ENCODE assay signal across 8 cellular contexts in genomic region chr6:169752074-169752623, GRCh38. TPM values are rescaled to one million over a fixed set of nuclear protein-coding genes. Genes with fewer than 3 reads are reported as not detected.
DNase-seq lines count a peak whose midpoint lies in the region; ATAC-seq, FAIRE-seq and TF ChIP-seq lines count a peak whose summit lies in the region.

No MANE protein-coding gene starts in this region.

- TF ChIP-seq CTCF in pancreas (IDR thresholded peaks at IDR 0.05) = no peak
- TF ChIP-seq CTCF in GM13977 (IDR thresholded peaks at IDR 0.05; ENCODE audit: extremely low read depth, insufficient read depth, missing control alignments) = no peak

- no peaks in the 10 kb centered on the region for H3K9me3 ChIP-seq in SJCRH30 (replicated peaks)
- no peaks in the 10 kb centered on the region for H3K9me3 ChIP-seq in esophagus (ENCODE audit: control insufficient read depth in 2 of 2, insufficient read depth in 1 of 2, low read depth in 1 of 2, low read length in 1 of 2)
- no peaks in the 10 kb centered on the region for H3K9me3 ChIP-seq in pancreas

- no peaks in the 10 kb centered on the region for H3K27me3 ChIP-seq in SJCRH30
- no peaks in the 10 kb centered on the region for H3K27me3 ChIP-seq in esophagus (ENCODE audit: control insufficient read depth in 1 of 2, insufficient read depth in 2 of 2, low read length in 2 of 2)
- H3K27me3 ChIP-seq in pancreas = no peaks in the 10 kb centered on the region

- H3K27me3 Mint-ChIP-seq in activated T-cell treated with anti-CD3 and anti-CD28 coated beads, Interleukin-2, amount 50 U/mL, for 4 hours (ENCODE audit: low read depth) = no peaks in the 10 kb centered on the region

- H3K4me3 ChIP-seq in SJCRH30 (peak overlapping the region; percentile 94), esophagus (ENCODE audit: low read depth in 1 of 2, low read length in 2 of 2) (peak overlapping the region; percentile 94 to 96), pancreas (peak overlapping the region; percentile 21 to 93 (median 80))

- H3K36me3 Mint-ChIP-seq in activated T-cell treated with anti-CD3 and anti-CD28 coated beads, Interleukin-2, amount 50 U/mL, for 4 hours (ENCODE audit: insufficient read depth) = peaks cover 9% of the 10 kb centered on the region

- H3K4me3 Mint-ChIP-seq in activated T-cell treated with anti-CD3 and anti-CD28 coated beads, Interleukin-2, amount 50 U/mL, for 4 hours = peak overlapping the region; percentile 100

- H3K4me1 Mint-ChIP-seq in activated T-cell treated with anti-CD3 and anti-CD28 coated beads, Interleukin-2, amount 50 U/mL, for 4 hours (ENCODE audit: low read depth) = peaks cover 30% of the 10 kb centered on the region

- no peak for DNase-seq in activated T-cell treated with anti-CD3 and anti-CD28 coated beads, Interleukin-2, amount 50 U/mL, for 4 hours
- no peak for DNase-seq in activated T-cell treated with anti-CD3 and anti-CD28 coated beads for 4 hours
- peak in 1 of 2 experiments; percentile 54 for DNase-seq in SJCRH30
- no peak for DNase-seq in pancreas
- no peak for DNase-seq in NK-92 (lab: John Stamatoyannopoulos, UW; ENCODE audit: unreplicated experiment)
- no peak for DNase-seq in GM13977 (ENCODE audit: low spot score)

- H3K36me3 ChIP-seq in SJCRH30 (no peaks in the 10 kb centered on the region), esophagus (ENCODE audit: control insufficient read depth in 2 of 2, insufficient read depth in 2 of 2, low read length in 1 of 2) (peaks cover 0 to 2% of the 10 kb centered on the region in 2 donors), pancreas (no peaks in the 10 kb centered on the region)

- H3K27ac ChIP-seq in SJCRH30 = peak overlapping the region; percentile 92
- peak overlapping the region; percentile 96 for H3K27ac ChIP-seq in esophagus (ENCODE audit: low read depth in 2 of 2, low read length in 1 of 2)
- peak overlapping the region; percentile 86 to 97 (median 94) for H3K27ac ChIP-seq in pancreas

- H3K4me1 ChIP-seq in SJCRH30 (no peaks in the 10 kb centered on the region), esophagus (ENCODE audit: control insufficient read depth in 2 of 2, insufficient read depth in 2 of 2, low read length in 1 of 2) (no peaks in the 10 kb centered on the region), pancreas (peaks cover 0 to 15% (median 14%) of the 10 kb centered on the region in 3 donors)

- H3K9me3 Mint-ChIP-seq in activated T-cell treated with anti-CD3 and anti-CD28 coated beads, Interleukin-2, amount 50 U/mL, for 4 hours = peaks cover 6% of the 10 kb centered on the region

- whole genome bisulfite sequencing in esophagus, 2 donors = 7 to 8% methylated on average over 19 of the region's 19 CpGs
- 2 to 5% methylated on average over 19 of the region's 19 CpGs for WGBS in pancreas, 2 donors

- intact Hi-C loops in pancreas (cut with DNase I) = no loop called here

- FAIRE-seq in pancreas (lab: Jason Lieb, UNC) = no peak

- in situ Hi-C loops in GM13977 (cut with MboI; ENCODE audit: low pct_unique_long_range_greater_than_20kb, low sequenced_read_pairs, unreplicated experiment) = no loop called here

- peak; percentile 35 to 53 for ATAC-seq in activated T-cell treated with anti-CD3 and anti-CD28 coated beads, Interleukin-2, amount 50 U/mL, for 4 hours
- ATAC-seq in pancreas (no peak), HG02588 (IDR thresholded peaks at IDR 0.05; ENCODE audit: unreplicated experiment) (no peak)

RNA-seq across cellular contexts. Expression of gene ERMARD, which starts 0.7 kb away (rescaled TPM):
- total RNA-seq in activated T-cell treated with anti-CD3 and anti-CD28 coated beads, Interleukin-2, amount 50 U/mL, for 4 hours = 10 to 100 TPM; 19.2 to 26.0 (median 22.4) TPM
- 12.3 and 24.6 TPM in 2 replicates for total RNA-seq in SJCRH30 (2014; rRNA removed; shearing (Covaris generic))
- 10 to 100 TPM; 18.4 to 49.9 TPM for polyA plus RNA-seq in esophagus
- 10 to 100 TPM in 5 of 6 donors, 1 to 10 TPM in 1; 9.1 to 16.7 (median 13.7) TPM for total RNA-seq in pancreas
- polyA plus RNA-seq in pancreas = 10 to 100 TPM; 50.7 to 62.4 TPM

RNA-seq across cellular contexts. Expression of gene DYNLT2, which starts 0.8 kb away (rescaled TPM):
- total RNA-seq in activated T-cell treated with anti-CD3 and anti-CD28 coated beads, Interleukin-2, amount 50 U/mL, for 4 hours = 1 to 10 TPM in 2 of 3 donors, under 1 TPM in 1; 0.95 to 1.7 (median 1.6) TPM
- 1.9 and 4.3 TPM in 2 replicates for total RNA-seq in SJCRH30 (2014; rRNA removed; shearing (Covaris generic))
- polyA plus RNA-seq in esophagus (1 to 10 TPM; 1.3 to 2.7 TPM), pancreas (1 to 10 TPM; 1.4 to 2.9 TPM)
- total RNA-seq in pancreas = 1 to 10 TPM in 2 of 6 donors, under 1 TPM in 4; 0.20 to 1.2 (median 0.89) TPM

RNA-seq across cellular contexts. Expression of gene PHF10, which starts 27.8 kb away (rescaled TPM):
- total RNA-seq in activated T-cell treated with anti-CD3 and anti-CD28 coated beads, Interleukin-2, amount 50 U/mL, for 4 hours = 10 to 100 TPM; 49.6 to 58.7 (median 53.8) TPM
- total RNA-seq in SJCRH30 (2014; rRNA removed; shearing (Covaris generic)) = 55.7 and 65.2 TPM in 2 replicates
- polyA plus RNA-seq in esophagus (10 to 100 TPM; 30.0 to 30.8 TPM), pancreas (10 to 100 TPM; 23.8 to 39.8 TPM)
- total RNA-seq in pancreas = 10 to 100 TPM; 14.1 to 34.6 (median 19.9) TPM

RNA-seq across cellular contexts. Expression of gene C6orf120, which starts 50.2 kb away (rescaled TPM):
- total RNA-seq in activated T-cell treated with anti-CD3 and anti-CD28 coated beads, Interleukin-2, amount 50 U/mL, for 4 hours = 10 to 100 TPM; 31.2 to 32.0 (median 31.4) TPM
- 30.0 and 30.8 TPM in 2 replicates for total RNA-seq in SJCRH30 (2014; rRNA removed; shearing (Covaris generic))
- polyA plus RNA-seq in esophagus (1 to 10 TPM; 3.4 to 7.3 TPM), pancreas (1 to 10 TPM; 2.9 to 6.9 TPM)
- total RNA-seq in pancreas = 10 to 100 TPM in 4 of 6 donors, 1 to 10 TPM in 2; 7.9 to 15.5 (median 13.9) TPM

RNA-seq across cellular contexts. Expression of gene WDR27, which starts 50.3 kb away (rescaled TPM):
- 10 to 100 TPM; 11.9 to 14.4 (median 13.4) TPM for total RNA-seq in activated T-cell treated with anti-CD3 and anti-CD28 coated beads, Interleukin-2, amount 50 U/mL, for 4 hours
- total RNA-seq in SJCRH30 (2014; rRNA removed; shearing (Covaris generic)) = 26.2 and 38.1 TPM in 2 replicates
- 10 to 100 TPM; 10.3 to 24.0 TPM for polyA plus RNA-seq in esophagus
- 10 to 100 TPM in 5 of 6 donors, 1 to 10 TPM in 1; 9.6 to 32.2 (median 14.9) TPM for total RNA-seq in pancreas
- 10 to 100 TPM; 25.5 to 43.1 TPM for polyA plus RNA-seq in pancreas

Comparison
In these comparisons a context has a peak if more than half of its experiments do, and no peak if none do; other contexts are left out.
1. ATAC-seq: peak in activated T-cell treated with anti-CD3 and anti-CD28 coated beads, Interleukin-2, amount 50 U/mL, for 4 hours (2 of 2); none in pancreas (0 of 4) and HG02588 (single experiment).
2. Peak in every context shown above with its lines, with median percentiles within 50 percentile points of each other: H3K27ac ChIP-seq and H3K4me3 ChIP-seq.